Comparison of ENCODE assay signal across 13 cellular contexts in the genomic region with DNA sequence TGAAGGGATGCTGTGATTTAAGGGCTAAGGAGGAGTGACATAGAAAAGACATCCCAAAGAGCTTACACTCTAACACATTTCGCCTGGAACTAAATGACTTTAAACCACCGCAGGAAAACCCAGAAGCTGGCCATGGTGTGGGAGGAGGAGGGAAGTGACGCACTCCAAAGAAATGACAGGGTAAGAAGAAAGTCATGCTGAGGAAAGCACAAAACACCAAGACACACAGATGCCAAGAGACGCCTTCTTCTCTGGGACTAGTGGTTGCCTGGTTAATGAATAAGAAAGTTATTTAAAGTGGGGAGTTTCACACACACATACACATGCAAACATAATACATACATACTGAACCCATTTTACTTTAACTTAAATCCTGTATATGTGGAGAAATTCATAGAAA.
A peak's percentile ranks its signal among the peaks of the same experiment; 100 is the strongest.
DNase-seq lines count a peak whose midpoint lies in the region; ATAC-seq and TF ChIP-seq lines count a peak whose summit lies in the region.
"Had no signal": no experiment of that assay in that cellular context is flagged by ENCODE, and none has a peak within 500 bp of the region (broad histone marks: within the 10 kb centered on the region; RNA-seq: fewer than 3 reads in every experiment).

No MANE protein-coding gene starts in this region.

- peak; percentile 87 for DNase-seq in GM03348 (ENCODE audit: low spot score)
- DNase-seq in astrocyte of the spinal cord (ENCODE audit: low read depth, low spot score), result peak; percentile 83
- no peak for DNase-seq in nephron progenitor cell
- no peak for DNase-seq in Right ventricle myocardium superior
- DNase-seq in T1000 (lab: John Stamatoyannopoulos, UW), result no peak
- DNase-seq in left lobe of liver (ENCODE audit: low spot score), result no peak
- no peak for DNase-seq in iPS-NIHi11 (ENCODE audit: low spot score)
- DNase-seq: effector memory CD4-positive, alpha-beta T cell; OCI-M1; stimulated activated CD4-positive, alpha-beta T cell treated with anti-CD3 and anti-CD28 coated beads, Interleukin-4, amount 100 ng/mL, for 1 hour; stimulated activated naive CD8-positive, alpha-beta T cell treated with anti-CD3 and anti-CD28 coated beads, Interleukin-15, Interleukin-2, amounts not matched to agents 100 U/mL and 50 U/mL, for 24 hours had no signal

- peak overlapping the region; percentile 37 for H3K27ac Mint-ChIP-seq in nephron progenitor cell

- TF ChIP-seq CTCF in astrocyte of the spinal cord (IDR thresholded peaks at IDR 0.05; ENCODE audit: low read depth, low read length) (no peak), nephron progenitor cell (IDR thresholded peaks at IDR 0.05) (no peak)

- intact Hi-C loops in Right ventricle myocardium superior (cut with DNase I), result no loop called here

- peaks cover 40% of the 10 kb centered on the region for H3K4me1 Mint-ChIP-seq in nephron progenitor cell

- no peak overlapping the region for H3K4me3 ChIP-seq in astrocyte of the spinal cord (ENCODE audit: low read depth, low read length)
- H3K4me3 ChIP-seq: prostate gland had no signal

- ATAC-seq in HG02798 (IDR thresholded peaks at IDR 0.05; ENCODE audit: poor library complexity, unreplicated experiment) (peak; percentile 53), Right ventricle myocardium superior (ENCODE audit: poor library complexity) (no peak), left lobe of liver (no peak)
- ATAC-seq: stimulated activated naive CD8-positive, alpha-beta T cell treated with anti-CD3 and anti-CD28 coated beads, Interleukin-15, Interleukin-2, amounts not matched to agents 100 U/mL and 50 U/mL, for 24 hours had no signal

- H3K9me3 Mint-ChIP-seq in nephron progenitor cell, result no peaks in the 10 kb centered on the region

- peaks cover 26% of the 10 kb centered on the region for H3K27me3 Mint-ChIP-seq in nephron progenitor cell (ENCODE audit: low read depth, poor library complexity)

- in situ Hi-C loops in astrocyte of the spinal cord (cut with HindIII; ENCODE audit: low sequenced_read_pairs), result no loop called here

- no peaks in the 10 kb centered on the region for H3K36me3 Mint-ChIP-seq in nephron progenitor cell (ENCODE audit: low read depth)

- H3K4me3 Mint-ChIP-seq in nephron progenitor cell, result no peak overlapping the region

Comparison
In these comparisons a context has a peak if more than half of its experiments do, and no peak if none do; other contexts are left out.
1. DNase-seq: peak in GM03348 (single experiment) and astrocyte of the spinal cord (single experiment); none in nephron progenitor cell (single experiment), Right ventricle myocardium superior (single experiment), T1000 (single experiment), left lobe of liver (single experiment) and iPS-NIHi11 (single experiment).